Comparison of ENCODE assay signal across 8 cellular contexts in the genomic region with DNA sequence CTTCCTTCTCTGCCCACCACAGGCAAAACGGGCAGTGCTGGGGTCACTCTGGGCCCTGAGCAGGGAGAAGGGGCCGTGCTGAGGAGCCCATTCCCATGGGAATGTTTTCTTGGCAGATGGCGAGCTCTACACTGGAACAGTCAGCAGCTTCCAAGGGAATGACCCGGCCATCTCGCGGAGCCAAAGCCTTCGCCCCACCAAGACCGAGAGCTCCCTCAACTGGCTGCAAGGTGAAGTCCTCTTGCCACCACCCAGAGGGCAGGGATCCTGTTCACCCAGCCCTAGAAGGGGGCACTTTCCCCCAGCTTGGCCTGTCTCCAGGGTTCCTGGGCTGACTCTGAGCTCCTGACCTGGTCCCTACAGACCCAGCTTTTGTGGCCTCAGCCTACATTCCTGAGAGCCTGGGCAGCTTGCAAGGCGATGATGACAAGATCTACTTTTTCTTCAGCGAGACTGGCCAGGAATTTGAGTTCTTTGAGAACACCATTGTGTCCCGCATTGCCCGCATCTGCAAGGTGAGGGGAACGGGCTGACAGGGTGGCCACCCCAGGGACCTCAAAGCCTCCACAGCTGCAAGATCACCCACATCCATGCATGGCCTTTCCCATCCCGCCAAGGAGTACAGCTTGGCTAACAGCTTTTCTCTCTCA. TPM values are rescaled to one million over a fixed set of nuclear protein-coding genes. Genes with fewer than 3 reads are reported as not detected.
DNase-seq lines count a peak whose midpoint lies in the region; ATAC-seq and TF ChIP-seq lines count a peak whose summit lies in the region.

No MANE protein-coding gene starts in this region.

- no peaks in the 10 kb centered on the region for H3F3A ChIP-seq in DOHH2 (ENCODE audit: control insufficient read depth, insufficient read depth)
- peaks cover 54% of the 10 kb centered on the region for H3F3A ChIP-seq in PC-9 (ENCODE audit: insufficient read depth, low read depth)

- CTCF ChIA-PET in PC-9 (lab: Charles Lee) = interaction anchor here (0.6 to 1.1 kb wide), 7 partner anchors 21 to 677 kb away, joined by 3 to 6 read pairs (median 4); a partner anchor contains a TSS

- peaks cover 4% of the 10 kb centered on the region; the same call in 1 of the 2 replicates for H3K36me3 ChIP-seq in DOHH2 (ENCODE audit: control insufficient read depth, low read length)
- H3K36me3 ChIP-seq in PC-9 (ENCODE audit: low read depth) = peaks cover 43% of the 10 kb centered on the region

- TF ChIP-seq CTCF in DOHH2 (IDR thresholded peaks at IDR 0.05; ENCODE audit: low read depth, low read length, poor library complexity, severe bottlenecking) = peak; percentile 69
- TF ChIP-seq CTCF in PC-9 (conservative IDR thresholded peaks at IDR 0.05) = peak; percentile 62
- TF ChIP-seq CTCF in choroid plexus epithelial cell (conservative IDR thresholded peaks at IDR 0.05; ENCODE audit: low read depth, low read length) = peak; percentile 90

- DNase-seq in HT-29 (ENCODE audit: low spot score) (peak; percentile 86), PC-9 (peak; percentile 57 to 66), choroid plexus epithelial cell (ENCODE audit: low read depth) (peak; percentile 87), left kidney (ENCODE audit: low read depth, low spot score) (peak; percentile 84), substantia nigra (lab: John Stamatoyannopoulos, UW) (peak in 47 of 49 donors; percentile 24 to 89 (median 73))

- H3K79me2 ChIP-seq in DOHH2 (ENCODE audit: control insufficient read depth, low read length) = no peaks in the 10 kb centered on the region
- peaks cover 31% of the 10 kb centered on the region for H3K79me2 ChIP-seq in PC-9 (ENCODE audit: low read depth)

- H3K4me1 ChIP-seq in DOHH2 (ENCODE audit: control insufficient read depth, low read length) (peaks cover 26% of the 10 kb centered on the region), PC-9 (replicated peaks; ENCODE audit: insufficient read depth) (no peaks in the 10 kb centered on the region)

- H3K9me3 ChIP-seq in DOHH2 (ENCODE audit: control insufficient read depth, insufficient read depth, low read length) (no peaks in the 10 kb centered on the region), PC-9 (ENCODE audit: insufficient read depth, low read depth) (no peaks in the 10 kb centered on the region)

- H3K27me3 ChIP-seq in DOHH2 (ENCODE audit: control insufficient read depth, low read length) = no peaks in the 10 kb centered on the region
- H3K27me3 ChIP-seq in PC-9 (ENCODE audit: insufficient read depth, low read depth) = no peaks in the 10 kb centered on the region

- H4K20me1 ChIP-seq in DOHH2 (ENCODE audit: control insufficient read depth, insufficient read depth, low read depth, low read length) (no peaks in the 10 kb centered on the region), PC-9 (ENCODE audit: insufficient read depth) (no peaks in the 10 kb centered on the region; the same call in 1 of the 2 replicates)

- ATAC-seq in GM21786 (IDR thresholded peaks at IDR 0.05; ENCODE audit: unreplicated experiment) (no peak), GM18873 (IDR thresholded peaks at IDR 0.05; ENCODE audit: low FRiP score, unreplicated experiment) (no peak)

- H3K4me2 ChIP-seq in DOHH2 (ENCODE audit: low read length) (0 out of 2 replicates have a peak overlapping the region, but pooled peaks have one; percentile 36), PC-9 (no peak overlapping the region)

- H3K27ac ChIP-seq in DOHH2 (ENCODE audit: low read depth, low read length) (no peak overlapping the region), PC-9 (no peak overlapping the region), substantia nigra (ENCODE audit: low read depth, low read length, poor library complexity, severe bottlenecking) (peak overlapping the region; percentile 44)

- no peak overlapping the region for H2AFZ ChIP-seq in PC-9

- no peaks in the 10 kb centered on the region for H3K9me2 ChIP-seq in DOHH2 (replicated peaks; ENCODE audit: control insufficient read depth, low read length)
- H3K9me2 ChIP-seq in PC-9 (ENCODE audit: insufficient read depth) = no peaks in the 10 kb centered on the region

- intact Hi-C loops in PC-9 (cut with micrococcal nuclease; ENCODE audit: unreplicated experiment) = no loop called here

- BruUV-seq in PC-9 (replicated peaks; lab: Mats Ljungman, UMichigan) = no TSS peak

- POLR2A ChIA-PET in PC-9 (lab: Charles Lee; ENCODE audit: unreplicated experiment) = interaction anchor here (0.6 kb wide), 1 partner anchor 11 kb away, joined by 5 read pairs; no protein-coding TSS in a partner anchor

- H3K4me3 ChIP-seq in DOHH2 (ENCODE audit: low read length) = no peak overlapping the region
- no peak overlapping the region for H3K4me3 ChIP-seq in PC-9
- H3K4me3 ChIP-seq in choroid plexus epithelial cell (ENCODE audit: low read depth, low read length) = no peak overlapping the region

RNA-seq across cellular contexts. Expression of a gene that starts 12.4 kb away (rescaled TPM):
- 165 and 178 TPM in 2 replicates for total RNA-seq in HT-29 (2014; rRNA removed; shearing (Covaris generic))
- 113 and 127 TPM in 2 replicates for total RNA-seq in PC-9 (2021)

RNA-seq across cellular contexts. Expression of a gene that starts 12.6 kb away (rescaled TPM):
- total RNA-seq in HT-29 (2014; rRNA removed; shearing (Covaris generic)) = 13.7 and 15.1 TPM in 2 replicates
- total RNA-seq in PC-9 (2021) = 7.5 and 7.6 TPM in 2 replicates

RNA-seq across cellular contexts. Expression of a gene that starts 20.2 kb away (rescaled TPM):
- total RNA-seq in HT-29 (2014; rRNA removed; shearing (Covaris generic)) = 198 and 272 TPM in 2 replicates
- 63.6 and 70.7 TPM in 2 replicates for total RNA-seq in PC-9 (2021)

RNA-seq across cellular contexts. Expression of a gene that starts 28.0 kb away (rescaled TPM):
- 0.03 and 0.28 TPM in 2 replicates for total RNA-seq in HT-29 (2014; rRNA removed; shearing (Covaris generic))
- total RNA-seq in PC-9 (2021) = 0.93 and 0.96 TPM in 2 replicates

RNA-seq across cellular contexts. Expression of a gene that starts 44.1 kb away (rescaled TPM):
- total RNA-seq in HT-29 (2014; rRNA removed; shearing (Covaris generic)) = 129 and 136 TPM in 2 replicates
- total RNA-seq in PC-9 (2021) = 57.4 TPM in 2 replicates
